1 cellular context compared by ENCODE assay signal in genomic region chr21:33101300-33102005, GRCh38.
TF ChIP-seq lines count a peak whose summit lies in the region.

No MANE protein-coding gene starts in this region.

TF ChIP-seq in GM23338, 12 proteins besides CTCF, POLR2A, EP300 and RAD21 (continued from another document):
- TF ChIP-seq ZNF462 (CRISPR knock-in tag; IDR thresholded peaks at IDR 0.05) = no peak
- no peak for TF ChIP-seq POLR2AphosphoS5 (IDR thresholded peaks at IDR 0.05; ENCODE audit: low read depth)
- TF ChIP-seq ETS1 (IDR thresholded peaks at IDR 0.05) = no peak
- TF ChIP-seq CREB1 (CRISPR knock-in tag; IDR thresholded peaks at IDR 0.05; ENCODE audit: low read depth) = no peak
- TF ChIP-seq ZNF114 (CRISPR knock-in tag; IDR thresholded peaks at IDR 0.05) = no peak
- TF ChIP-seq REST (IDR thresholded peaks at IDR 0.05; ENCODE audit: unreplicated experiment) = no peak
